Comparison of ENCODE assay signal across 8 cellular contexts in the genomic region with DNA sequence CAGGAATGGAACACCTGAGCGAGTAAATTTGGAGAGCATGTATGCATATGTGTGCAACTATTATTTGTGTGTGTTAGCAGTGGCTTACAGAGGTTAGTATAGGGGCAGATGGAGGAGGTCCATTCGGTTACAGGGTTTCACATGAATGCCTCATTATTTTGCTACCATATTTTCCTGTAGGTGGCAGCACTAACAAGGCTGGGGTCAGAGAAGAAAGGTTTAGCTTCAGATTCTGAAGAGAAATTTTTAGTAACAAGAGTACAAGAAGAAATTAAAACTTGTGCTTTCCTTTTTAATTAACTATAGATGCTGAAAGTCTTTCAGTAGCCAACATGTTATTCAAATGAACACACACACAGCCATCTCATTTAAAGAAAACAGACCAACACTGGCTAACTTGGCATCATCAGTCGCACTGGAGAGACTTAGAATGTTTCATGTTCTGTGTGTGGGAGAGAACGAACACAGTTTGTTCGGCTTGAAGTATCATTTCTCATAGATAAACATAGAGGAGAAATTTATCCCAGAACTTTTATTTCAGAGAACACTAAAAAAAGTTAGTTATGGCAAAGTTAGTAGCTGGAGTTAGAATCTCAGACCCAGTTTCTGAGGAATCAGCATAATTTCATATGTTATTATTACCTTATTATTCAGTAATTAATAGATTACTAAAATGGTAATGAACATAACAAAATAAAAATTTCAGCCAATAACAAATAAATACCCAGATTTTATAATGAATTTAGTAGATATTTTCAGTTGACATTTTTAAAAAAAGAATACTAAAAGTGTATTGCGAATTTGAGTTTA.
DNase-seq lines count a peak whose midpoint lies in the region; ATAC-seq and TF ChIP-seq lines count a peak whose summit lies in the region.

No MANE protein-coding gene starts in this region.

- DNase-seq in SIG-M5 treated with dmso at 0.1 percent for 504 hours (lab: John Stamatoyannopoulos, UW; ENCODE audit: unreplicated experiment) (peak; percentile 21), SIG-M5 (lab: John Stamatoyannopoulos, UW) (no peak), SKM-1 (lab: John Stamatoyannopoulos, UW; ENCODE audit: unreplicated experiment) (peak; percentile 30), foreskin melanocyte (peak; percentile 48), pulmonary artery endothelial cell (ENCODE audit: low read depth, low spot score) (peak; percentile 13), activated T-cell treated with anti-CD3 and anti-CD28 coated beads for 4 hours (no peak)

- no peak for TF ChIP-seq EP300 in Ishikawa (IDR thresholded peaks at IDR 0.05; ENCODE audit: borderline replicate concordance)

- peak; percentile 80 for TF ChIP-seq RAD21 in Ishikawa (IDR thresholded peaks at IDR 0.05; ENCODE audit: low read depth)

- peak; percentile 74 for ATAC-seq in GM21825 (IDR thresholded peaks at IDR 0.05; ENCODE audit: unreplicated experiment)

TF ChIP-seq in Ishikawa, 13 proteins besides CTCF, POLR2A, EP300 and RAD21:
- TF ChIP-seq TEAD4 (IDR thresholded peaks at IDR 0.05) (peak; percentile 52; the same call in 1 of the 2 replicates), YY1 (IDR thresholded peaks at IDR 0.05; ENCODE audit: low read depth) (no peak), MAX (IDR thresholded peaks at IDR 0.05) (no peak)
TF ChIP-seq in Ishikawa: peak in this region for 1.

Comparison
In these comparisons a context has a peak if more than half of its experiments do, and no peak if none do; other contexts are left out.
1. DNase-seq: peak in SIG-M5 treated with dmso at 0.1 percent for 504 hours (single experiment), SKM-1 (single experiment), foreskin melanocyte (single experiment) and pulmonary artery endothelial cell (single experiment); none in SIG-M5 (single experiment) and activated T-cell treated with anti-CD3 and anti-CD28 coated beads for 4 hours (single experiment).